In genomic region chr19:11797491-11797890, GRCh38 we compare ENCODE assay signal across 1 cellular context.
TF ChIP-seq lines count a peak whose summit lies in the region.

No MANE protein-coding gene starts in this region.

TF ChIP-seq in HEK293, 187 proteins besides CTCF, POLR2A, EP300 and RAD21 (continued from another document):
- TF ChIP-seq, protein P1, sequence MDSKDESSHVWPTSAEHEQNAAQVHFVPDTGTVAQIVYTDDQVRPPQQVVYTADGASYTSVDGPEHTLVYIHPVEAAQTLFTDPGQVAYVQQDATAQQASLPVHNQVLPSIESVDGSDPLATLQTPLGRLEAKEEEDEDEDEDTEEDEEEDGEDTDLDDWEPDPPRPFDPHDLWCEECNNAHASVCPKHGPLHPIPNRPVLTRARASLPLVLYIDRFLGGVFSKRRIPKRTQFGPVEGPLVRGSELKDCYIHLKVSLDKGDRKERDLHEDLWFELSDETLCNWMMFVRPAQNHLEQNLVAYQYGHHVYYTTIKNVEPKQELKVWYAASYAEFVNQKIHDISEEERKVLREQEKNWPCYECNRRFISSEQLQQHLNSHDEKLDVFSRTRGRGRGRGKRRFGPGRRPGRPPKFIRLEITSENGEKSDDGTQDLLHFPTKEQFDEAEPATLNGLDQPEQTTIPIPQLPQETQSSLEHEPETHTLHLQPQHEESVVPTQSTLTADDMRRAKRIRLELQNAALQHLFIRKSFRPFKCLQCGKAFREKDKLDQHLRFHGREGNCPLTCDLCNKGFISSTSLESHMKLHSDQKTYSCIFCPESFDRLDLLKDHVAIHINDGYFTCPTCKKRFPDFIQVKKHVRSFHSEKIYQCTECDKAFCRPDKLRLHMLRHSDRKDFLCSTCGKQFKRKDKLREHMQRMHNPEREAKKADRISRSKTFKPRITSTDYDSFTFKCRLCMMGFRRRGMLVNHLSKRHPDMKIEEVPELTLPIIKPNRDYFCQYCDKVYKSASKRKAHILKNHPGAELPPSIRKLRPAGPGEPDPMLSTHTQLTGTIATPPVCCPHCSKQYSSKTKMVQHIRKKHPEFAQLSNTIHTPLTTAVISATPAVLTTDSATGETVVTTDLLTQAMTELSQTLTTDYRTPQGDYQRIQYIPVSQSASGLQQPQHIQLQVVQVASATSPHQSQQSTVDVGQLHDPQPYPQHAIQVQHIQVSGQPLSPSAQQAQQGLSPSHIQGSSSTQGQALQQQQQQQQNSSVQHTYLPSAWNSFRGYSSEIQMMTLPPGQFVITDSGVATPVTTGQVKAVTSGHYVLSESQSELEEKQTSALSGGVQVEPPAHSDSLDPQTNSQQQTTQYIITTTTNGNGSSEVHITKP (tag by site-specific recombination; IDR thresholded peaks at IDR 0.05): no peak
- TF ChIP-seq, protein P2, sequence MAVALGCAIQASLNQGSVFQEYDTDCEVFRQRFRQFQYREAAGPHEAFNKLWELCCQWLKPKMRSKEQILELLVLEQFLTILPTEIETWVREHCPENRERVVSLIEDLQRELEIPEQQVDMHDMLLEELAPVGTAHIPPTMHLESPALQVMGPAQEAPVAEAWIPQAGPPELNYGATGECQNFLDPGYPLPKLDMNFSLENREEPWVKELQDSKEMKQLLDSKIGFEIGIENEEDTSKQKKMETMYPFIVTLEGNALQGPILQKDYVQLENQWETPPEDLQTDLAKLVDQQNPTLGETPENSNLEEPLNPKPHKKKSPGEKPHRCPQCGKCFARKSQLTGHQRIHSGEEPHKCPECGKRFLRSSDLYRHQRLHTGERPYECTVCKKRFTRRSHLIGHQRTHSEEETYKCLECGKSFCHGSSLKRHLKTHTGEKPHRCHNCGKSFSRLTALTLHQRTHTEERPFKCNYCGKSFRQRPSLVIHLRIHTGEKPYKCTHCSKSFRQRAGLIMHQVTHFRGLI (tag by site-specific recombination; IDR thresholded peaks at IDR 0.05): no peak
- TF ChIP-seq ZNF2 (tag by site-specific recombination; IDR thresholded peaks at IDR 0.05) (no peak), YY2 (tag by site-specific recombination; IDR thresholded peaks at IDR 0.05) (no peak), ZNF239 (tag by site-specific recombination; IDR thresholded peaks at IDR 0.05) (no peak), HOXA7 (CRISPR knock-in tag; IDR thresholded peaks at IDR 0.05; ENCODE audit: borderline replicate concordance) (no peak), ZNF184 (tag by site-specific recombination; IDR thresholded peaks at IDR 0.05) (no peak), INSM2 (tag by site-specific recombination; IDR thresholded peaks at IDR 0.05) (no peak), BCL11B (tag by site-specific recombination; IDR thresholded peaks at IDR 0.05; ENCODE audit: low read depth) (no peak), ZNF664 (tag by site-specific recombination; IDR thresholded peaks at IDR 0.05) (no peak), ZNF555 (tag by site-specific recombination; conservative IDR thresholded peaks at IDR 0.05) (no peak), ZXDB (tag by site-specific recombination; IDR thresholded peaks at IDR 0.05) (0 out of 2 replicates have a peak, but pooled peaks have one; percentile 16), ZNF10 (tag by site-specific recombination; IDR thresholded peaks at IDR 0.05) (no peak), ZNF394 (tag by site-specific recombination; IDR thresholded peaks at IDR 0.05; ENCODE audit: borderline replicate concordance) (0 out of 2 replicates have a peak, but pooled peaks have one; percentile 11), ZNF677 (tag by site-specific recombination; IDR thresholded peaks at IDR 0.05) (no peak), KLF7 (tag by site-specific recombination; IDR thresholded peaks at IDR 0.05; ENCODE audit: borderline replicate concordance) (no peak), SCRT1 (tag by site-specific recombination; IDR thresholded peaks at IDR 0.05; ENCODE audit: borderline replicate concordance) (no peak), ZNF530 (tag by site-specific recombination; IDR thresholded peaks at IDR 0.05; ENCODE audit: low read depth) (no peak), ZFP3 (tag by site-specific recombination; IDR thresholded peaks at IDR 0.05; ENCODE audit: low read depth) (no peak), ZNF624 (tag by site-specific recombination; IDR thresholded peaks at IDR 0.05) (no peak), ZFP37 (tag by site-specific recombination; IDR thresholded peaks at IDR 0.05) (no peak), ZNF654 (tag by site-specific recombination; IDR thresholded peaks at IDR 0.05; ENCODE audit: low read depth) (peak; percentile 68), ZNF561 (tag by site-specific recombination; IDR thresholded peaks at IDR 0.05; ENCODE audit: borderline replicate concordance) (peak; percentile 30; the same call in 1 of the 2 replicates), ZNF214 (tag by site-specific recombination; IDR thresholded peaks at IDR 0.05; ENCODE audit: borderline replicate concordance) (no peak), HOXC10 (CRISPR knock-in tag; IDR thresholded peaks at IDR 0.05) (no peak), ZNF175 (tag by site-specific recombination; IDR thresholded peaks at IDR 0.05) (no peak), ZIC2 (tag by site-specific recombination; IDR thresholded peaks at IDR 0.05) (peak; percentile 36; the same call in 1 of the 2 replicates), SCRT2 (tag by site-specific recombination; IDR thresholded peaks at IDR 0.05) (no peak), ZNF658 (tag by site-specific recombination; IDR thresholded peaks at IDR 0.05) (no peak), ZBTB7A (tag by site-specific recombination; IDR thresholded peaks at IDR 0.05; ENCODE audit: low read depth) (no peak)
- TF ChIP-seq, protein P3, sequence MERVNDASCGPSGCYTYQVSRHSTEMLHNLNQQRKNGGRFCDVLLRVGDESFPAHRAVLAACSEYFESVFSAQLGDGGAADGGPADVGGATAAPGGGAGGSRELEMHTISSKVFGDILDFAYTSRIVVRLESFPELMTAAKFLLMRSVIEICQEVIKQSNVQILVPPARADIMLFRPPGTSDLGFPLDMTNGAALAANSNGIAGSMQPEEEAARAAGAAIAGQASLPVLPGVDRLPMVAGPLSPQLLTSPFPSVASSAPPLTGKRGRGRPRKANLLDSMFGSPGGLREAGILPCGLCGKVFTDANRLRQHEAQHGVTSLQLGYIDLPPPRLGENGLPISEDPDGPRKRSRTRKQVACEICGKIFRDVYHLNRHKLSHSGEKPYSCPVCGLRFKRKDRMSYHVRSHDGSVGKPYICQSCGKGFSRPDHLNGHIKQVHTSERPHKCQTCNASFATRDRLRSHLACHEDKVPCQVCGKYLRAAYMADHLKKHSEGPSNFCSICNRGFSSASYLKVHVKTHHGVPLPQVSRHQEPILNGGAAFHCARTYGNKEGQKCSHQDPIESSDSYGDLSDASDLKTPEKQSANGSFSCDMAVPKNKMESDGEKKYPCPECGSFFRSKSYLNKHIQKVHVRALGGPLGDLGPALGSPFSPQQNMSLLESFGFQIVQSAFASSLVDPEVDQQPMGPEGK (tag by site-specific recombination; IDR thresholded peaks at IDR 0.05): 0 out of 2 replicates have a peak, but pooled peaks have one; percentile 21
